8 cellular contexts compared by ENCODE assay signal in the genomic region with DNA sequence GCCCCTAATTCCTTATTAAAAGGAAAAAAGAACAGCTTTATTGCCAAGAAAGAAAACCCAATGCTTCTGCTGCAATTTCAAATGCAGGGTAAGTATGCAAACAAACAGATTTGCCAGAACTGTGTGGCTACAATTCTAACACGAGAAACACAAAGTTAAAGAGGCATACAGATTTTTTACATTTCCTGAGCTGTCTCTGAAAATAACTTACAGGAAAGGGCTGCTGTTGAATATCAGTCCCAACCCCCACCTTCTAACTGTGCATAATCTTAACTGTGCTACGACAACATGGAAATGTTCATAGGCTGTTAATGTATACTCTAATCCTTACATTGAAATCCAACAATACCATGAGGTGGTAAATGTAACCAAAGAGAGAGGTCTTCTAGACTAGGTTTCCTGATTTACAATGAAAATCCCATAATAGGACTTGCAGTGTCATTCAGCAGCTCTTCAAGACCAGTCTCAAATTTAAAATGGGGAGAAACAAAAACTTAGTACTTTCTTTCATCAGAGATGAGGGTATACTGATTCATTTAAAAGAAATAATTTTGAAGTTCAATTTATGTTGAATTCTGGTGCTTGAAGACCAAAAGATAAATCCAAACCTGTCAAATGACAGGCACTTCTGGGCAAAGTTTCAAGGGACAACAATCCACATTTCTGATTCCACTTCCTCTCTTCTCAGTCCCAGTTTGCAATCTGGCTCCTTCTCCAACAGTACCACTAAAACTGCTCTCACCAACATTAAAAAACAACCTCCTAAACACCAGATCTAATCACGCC. TPM values are rescaled to one million over a fixed set of nuclear protein-coding genes. Genes with fewer than 3 reads are reported as not detected.
DNase-seq lines count a peak whose midpoint lies in the region; ATAC-seq and TF ChIP-seq lines count a peak whose summit lies in the region.
"Had no signal": no experiment of that assay in that cellular context is flagged by ENCODE, and none has a peak within 500 bp of the region (broad histone marks: within the 10 kb centered on the region; RNA-seq: fewer than 3 reads in every experiment).

No MANE protein-coding gene starts in this region.

- 58 to 62% methylated on average over 3 of the region's 3 CpGs for WGBS in thyroid gland, 2 donors

- H3K4me3 Mint-ChIP-seq in activated B cell treated with CpG ODN at 0.5 μM for 24 hours, result peak overlapping the region; percentile 16

- H3K9ac ChIP-seq in iPS-20b (ENCODE audit: low read depth, low read length), result peak overlapping the region; percentile 10; the same call in 1 of the 2 replicates

- peaks cover 68% of the 10 kb centered on the region for H3K4me1 ChIP-seq in iPS-20b (ENCODE audit: insufficient read depth, low read length)
- peaks cover 38 to 57% of the 10 kb centered on the region in 2 donors for H3K4me1 ChIP-seq in thyroid gland

- TF ChIP-seq POLR2A in thyroid gland (IDR thresholded peaks at IDR 0.05), result no peak

- peak; percentile 32 for ATAC-seq in activated B cell treated with CpG ODN at 0.5 μM for 24 hours (ENCODE audit: low read depth)

- peak overlapping the region; percentile 65 for H3K27ac Mint-ChIP-seq in activated B cell treated with CpG ODN at 0.5 μM for 24 hours

- H3K36me3 Mint-ChIP-seq in activated B cell treated with CpG ODN at 0.5 μM for 24 hours (ENCODE audit: low read depth), result no peaks in the 10 kb centered on the region

- TF ChIP-seq CTCF in activated B cell treated with CpG ODN at 0.5 μM for 24 hours (IDR thresholded peaks at IDR 0.05), result no peak
- no peak for TF ChIP-seq CTCF in thyroid gland (IDR thresholded peaks at IDR 0.05)

- no peak overlapping the region for H3K4me3 ChIP-seq in iPS-20b (ENCODE audit: low read length)
- H3K4me3 ChIP-seq in thyroid gland (replicated peaks in 1 of 3), result no peak overlapping the region

- H3K27ac ChIP-seq in iPS-20b (ENCODE audit: low read length) (no peak overlapping the region), thyroid gland (peak overlapping the region; percentile 60 to 82 (median 77))

- H3K36me3 ChIP-seq in iPS-20b (ENCODE audit: insufficient read depth, low read depth, low read length) (0 out of 2 replicates have a peak, but pooled peaks cover 12% of the 10 kb centered on the region), thyroid gland (no peaks in the 10 kb centered on the region)

- no peaks in the 10 kb centered on the region for H3K27me3 ChIP-seq in iPS-20b (ENCODE audit: insufficient read depth, low read length)
- no peaks in the 10 kb centered on the region for H3K27me3 ChIP-seq in thyroid gland

- CTCF ChIA-PET in activated B cell treated with CpG ODN at 0.5 μM for 24 hours (lab: Charles Lee), result no interaction called here

- peaks cover 2% of the 10 kb centered on the region for H3K9me3 Mint-ChIP-seq in activated B cell treated with CpG ODN at 0.5 μM for 24 hours

- intact Hi-C loops in activated B cell treated with CpG ODN at 0.5 μM for 24 hours (cut with micrococcal nuclease), result no loop called here
- intact Hi-C loops in thyroid gland (cut with DNase I), result no loop called here

- H3K9me3 ChIP-seq in iPS-20b (ENCODE audit: insufficient read depth, low read depth, low read length) (no peaks in the 10 kb centered on the region; the same call in 1 of the 2 replicates), thyroid gland (no peaks in the 10 kb centered on the region)

- H3K4me1 Mint-ChIP-seq in activated B cell treated with CpG ODN at 0.5 μM for 24 hours, result peaks cover 52% of the 10 kb centered on the region

- H3K27me3 Mint-ChIP-seq in activated B cell treated with CpG ODN at 0.5 μM for 24 hours, result no peaks in the 10 kb centered on the region

- POLR2A ChIA-PET in activated B cell treated with CpG ODN at 0.5 μM for 24 hours (lab: Charles Lee), result interaction anchor here (1.3 kb wide), 1 partner anchor 12 kb away, joined by 4 read pairs; no protein-coding TSS in a partner anchor

- DNase-seq in HCEC 1CT (peak; percentile 18), activated B cell treated with CpG ODN at 0.5 μM for 24 hours (no peak), thyroid gland (no peak), NCI-H146 treated with DMSO at 0.1 percent for 48 hours (lab: John Stamatoyannopoulos, UW; ENCODE audit: unreplicated experiment) (no peak), ureter (ENCODE audit: low spot score) (no peak)
- no peak for DNase-seq in stimulated activated CD4-positive, alpha-beta T cell treated with anti-CD3 and anti-CD28 coated beads, Interleukin-1b, Interleukin-23, amount 100 ng/mL, for 48 hours
- DNase-seq: head of caudate nucleus had no signal

RNA-seq across cellular contexts. Expression of gene FGD6, which starts 14.4 kb away (rescaled TPM):
- total RNA-seq in activated B cell treated with CpG ODN at 0.5 μM for 24 hours (3.7 and 5.4 TPM in 2 replicates), thyroid gland (10 to 100 TPM; 27.1 to 33.7 (median 30.8) TPM), ureter (14.9 TPM)

RNA-seq across cellular contexts. Expression of gene VEZT, which starts 14.7 kb away (rescaled TPM):
- total RNA-seq in activated B cell treated with CpG ODN at 0.5 μM for 24 hours (47.2 and 58.7 TPM in 2 replicates), thyroid gland (100 to 1,000 TPM; 101 to 186 (median 160) TPM), ureter (103 TPM)
